In the genomic region with DNA sequence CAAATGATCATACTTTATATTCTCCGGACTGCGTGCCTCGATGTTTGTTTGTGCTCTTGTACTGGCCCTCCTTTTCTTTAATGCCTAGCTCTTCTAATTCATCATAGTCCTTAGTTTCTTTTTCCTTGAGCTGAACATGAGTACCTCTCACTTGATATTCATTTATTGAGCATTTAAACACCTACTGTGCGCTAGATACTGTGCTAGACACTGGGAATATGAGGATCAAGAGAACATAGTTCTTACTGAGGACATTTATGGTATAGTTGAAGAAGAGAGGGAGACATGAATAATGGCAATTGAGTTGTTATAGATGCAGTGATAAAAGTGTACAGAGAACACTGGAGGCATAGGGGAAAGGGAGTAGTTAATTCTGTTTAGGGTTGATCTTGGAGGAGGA, we compare ENCODE assay signal across 20 cellular contexts. TPM values are rescaled to one million over a fixed set of nuclear protein-coding genes. Genes with fewer than 3 reads are reported as not detected.
A peak's percentile ranks its signal among the peaks of the same experiment; 100 is the strongest.
DNase-seq lines count a peak whose midpoint lies in the region; ATAC-seq, FAIRE-seq and TF ChIP-seq lines count a peak whose summit lies in the region.
"Had no signal": no experiment of that assay in that cellular context is flagged by ENCODE, and none has a peak within 500 bp of the region (broad histone marks: within the 10 kb centered on the region; RNA-seq: fewer than 3 reads in every experiment).

No MANE protein-coding gene starts in this region.

- no peak for DNase-seq in HepG2 (ENCODE audit: low spot score)
- DNase-seq in right lobe of liver: no peak
- DNase-seq in K562 (ENCODE audit: extremely low read depth in 1 of 4, low spot score in 3 of 4): no peak
- DNase-seq in neural crest cell (ENCODE audit: low read depth, low spot score): no peak
- no peak for DNase-seq in type B pancreatic cell (ENCODE audit: extremely low spot score, unreplicated experiment)
- no peak for DNase-seq in T1000 (lab: John Stamatoyannopoulos, UW)
- DNase-seq in right cardiac atrium: no peak
- DNase-seq: C1 segment of cervical spinal cord; Calu3; CD4-positive, alpha-beta memory T cell; COR-L47; DMS53; DND-41; GM23248; H9 had no signal

- TF ChIP-seq RAD21 in HepG2 (CRISPR knock-in tag; IDR thresholded peaks at IDR 0.05): no peak
- TF ChIP-seq RAD21 in K562 (CRISPR knock-in tag; conservative IDR thresholded peaks at IDR 0.05 in 1 of 2, IDR thresholded peaks at IDR 0.05 in 1 of 2): no peak

- ATAC-seq in HepG2: no peak
- no peak for ATAC-seq in right lobe of liver
- no peak for ATAC-seq in K562
- ATAC-seq in GM18520 (IDR thresholded peaks at IDR 0.05; ENCODE audit: unreplicated experiment): no peak
- no peak for ATAC-seq in right cardiac atrium
- ATAC-seq: HCT116 had no signal

- H3K27ac Mint-ChIP-seq in neural crest cell (ENCODE audit: unreplicated experiment): peak overlapping the region; percentile 57
- peak overlapping the region; percentile 1 for H3K27ac Mint-ChIP-seq in type B pancreatic cell
- H3K27ac Mint-ChIP-seq: H9 had no signal

- H3K9me3 ChIP-seq in HepG2 (ENCODE audit: low read length) (no peaks in the 10 kb centered on the region), right lobe of liver (no peaks in the 10 kb centered on the region), K562 (replicated peaks; ENCODE audit: control insufficient read depth, insufficient read depth, low read depth, low read length) (no peaks in the 10 kb centered on the region), right cardiac atrium (ENCODE audit: control insufficient read depth, low read length) (no peaks in the 10 kb centered on the region)

- intact Hi-C loops in HepG2 (cut with micrococcal nuclease; ENCODE audit: unreplicated experiment) (no loop called here), right lobe of liver (cut with DNase I) (no loop called here), K562 (cut with micrococcal nuclease) (no loop called here), right cardiac atrium (cut with DNase I) (no loop called here)

- H3K4me1 ChIP-seq in HepG2 (ENCODE audit: insufficient read depth, low read length): peaks cover 23% of the 10 kb centered on the region
- peaks cover 0 to under 1% (median 0%) of the 10 kb centered on the region in 4 donors for H3K4me1 ChIP-seq in right lobe of liver
- H3K4me1 ChIP-seq in K562 (replicated peaks in 1 of 2; ENCODE audit: control insufficient read depth in 2 of 2, insufficient read depth in 2 of 2, low read length in 2 of 2): peaks cover 0 to 6% of the 10 kb centered on the region in 2 experiments; a peak in 3 of 5 replicates
- H3K4me1 ChIP-seq in right cardiac atrium (ENCODE audit: control insufficient read depth, insufficient read depth, low read length): no peaks in the 10 kb centered on the region

- no peaks in the 10 kb centered on the region for H3K27me3 Mint-ChIP-seq in neural crest cell (ENCODE audit: low read depth)
- H3K27me3 Mint-ChIP-seq in type B pancreatic cell: no peaks in the 10 kb centered on the region
- H3K27me3 Mint-ChIP-seq: CD4-positive, alpha-beta memory T cell had no signal

- H3K4me3 ChIP-seq in HepG2 (replicated peaks in 1 of 3; ENCODE audit: insufficient read depth in 1 of 3, low read depth in 2 of 3, low read length in 3 of 3) (no peak overlapping the region), right lobe of liver (no peak overlapping the region), K562 (no peak overlapping the region), right cardiac atrium (ENCODE audit: low read length) (no peak overlapping the region)
- H3K4me3 ChIP-seq: GM23248 had no signal

- H2AFZ ChIP-seq in HepG2 (ENCODE audit: low read length) (no peak overlapping the region), K562 (ENCODE audit: low read depth, low read length) (no peak overlapping the region)
- H2AFZ ChIP-seq: GM23248 had no signal

- H3K9ac ChIP-seq in HepG2 (ENCODE audit: insufficient read depth, low read depth, low read length): no peak overlapping the region
- no peak overlapping the region for H3K9ac ChIP-seq in K562 (ENCODE audit: insufficient read depth in 1 of 2, low read depth in 2 of 2, low read length in 2 of 2)
- H3K9ac ChIP-seq: GM23248 had no signal

- H3K36me3 Mint-ChIP-seq in neural crest cell (ENCODE audit: low read depth) (peaks cover 13% of the 10 kb centered on the region), type B pancreatic cell (peaks cover 24% of the 10 kb centered on the region)

- BruUV-seq in HepG2 (replicated peaks; lab: Mats Ljungman, UMichigan) (no TSS peak), K562 (replicated peaks; lab: Mats Ljungman, UMichigan) (no TSS peak)

- peaks cover 2% of the 10 kb centered on the region for H3K4me1 Mint-ChIP-seq in neural crest cell
- peaks cover 18% of the 10 kb centered on the region for H3K4me1 Mint-ChIP-seq in type B pancreatic cell (ENCODE audit: unreplicated experiment)

- CTCF ChIA-PET in HepG2 (lab: Yijun Ruan, JAX; ENCODE audit: low intra/inter-chr PET ratio, low total read pairs) (no interaction called here), K562 (lab: Yijun Ruan, JAX; ENCODE audit: low intra/inter-chr PET ratio) (no interaction called here)

- H3K4me2 ChIP-seq in HepG2 (ENCODE audit: low read depth, low read length) (no peak overlapping the region), K562 (ENCODE audit: insufficient read depth, low read length) (no peak overlapping the region)

- H3K27me3 ChIP-seq in HepG2 (ENCODE audit: control insufficient read depth in 1 of 2, insufficient read depth in 2 of 2, low read length in 2 of 2) (no peaks in the 10 kb centered on the region; a peak in 1 of 5 replicates), right lobe of liver (no peaks in the 10 kb centered on the region), K562 (ENCODE audit: control insufficient read depth in 2 of 2, insufficient read depth in 2 of 2, low read length in 2 of 2) (no peaks in the 10 kb centered on the region), right cardiac atrium (ENCODE audit: control insufficient read depth, insufficient read depth) (no peaks in the 10 kb centered on the region)

- no peak for FAIRE-seq in HepG2 (lab: Jason Lieb, UNC)
- FAIRE-seq in K562 (lab: Jason Lieb, UNC): no peak
- FAIRE-seq: G401.6, GM12892, GM19239 had no signal

- H3K9me3 Mint-ChIP-seq in neural crest cell (no peaks in the 10 kb centered on the region), type B pancreatic cell (no peaks in the 10 kb centered on the region)
- H3K9me3 Mint-ChIP-seq: CD4-positive, alpha-beta memory T cell; H9 had no signal

- 98% methylated on average over 4 of the region's 4 CpGs for WGBS in HepG2 (ENCODE audit: low lambda C conversion rate)
- 92% methylated on average over 4 of the region's 4 CpGs for WGBS in right lobe of liver (ENCODE audit: insufficient coverage, low coverage, low lambda C conversion rate, missing lambda C conversion rate)
- WGBS in K562 (ENCODE audit: insufficient coverage, low coverage, missing lambda C conversion rate): 97% methylated on average over 4 of the region's 4 CpGs
- 96% methylated on average over 4 of the region's 4 CpGs for WGBS in right cardiac atrium

- peaks cover 34% of the 10 kb centered on the region for H3K79me2 ChIP-seq in HepG2 (ENCODE audit: insufficient read depth, low read length)
- peaks cover 27% of the 10 kb centered on the region for H3K79me2 ChIP-seq in K562 (ENCODE audit: control insufficient read depth, insufficient read depth, low read length)

- POLR2A ChIA-PET in HepG2 (lab: Yijun Ruan, JAX) (no interaction called here), K562 (lab: Yijun Ruan, JAX) (interaction anchor here (0.8 to 1.1 kb wide), 2 partner anchors 17 to 22 kb away, joined by 3 read pairs; partner anchors contain the start of gene SUCO)

- no peaks in the 10 kb centered on the region for H4K20me1 ChIP-seq in HepG2 (ENCODE audit: insufficient read depth, low read length)
- H4K20me1 ChIP-seq in K562 (replicated peaks; ENCODE audit: control insufficient read depth, insufficient read depth, low read length): no peaks in the 10 kb centered on the region

- H3K27ac ChIP-seq in HepG2 (ENCODE audit: extremely low read length, insufficient read depth, low read length): no peak overlapping the region
- no peak overlapping the region for H3K27ac ChIP-seq in right lobe of liver
- H3K27ac ChIP-seq in K562 (ENCODE audit: extremely low read depth, low read depth, low read length): no peak overlapping the region
- H3K27ac ChIP-seq in right cardiac atrium (ENCODE audit: low read length): no peak overlapping the region
- H3K27ac ChIP-seq: GM23248 had no signal

- TF ChIP-seq POLR2A in HepG2 (IDR thresholded peaks at IDR 0.05; ENCODE audit: insufficient read depth in 1 of 2, low read depth in 2 of 2, low read length in 2 of 2) (no peak), right lobe of liver (IDR thresholded peaks at IDR 0.05) (no peak), K562 (conservative IDR thresholded peaks at IDR 0.05) (no peak)

- peaks cover 2 to 19% of the 10 kb centered on the region in 2 experiments for H3K36me3 ChIP-seq in HepG2 (replicated peaks in 1 of 2; ENCODE audit: control insufficient read depth in 1 of 2, insufficient read depth in 2 of 2, low read length in 2 of 2)
- peaks cover 0 to 9% (median 6%) of the 10 kb centered on the region in 4 donors for H3K36me3 ChIP-seq in right lobe of liver
- H3K36me3 ChIP-seq in K562 (ENCODE audit: control insufficient read depth, insufficient read depth, low read length): peaks cover 43% of the 10 kb centered on the region; the same call in 1 of the 3 replicates

- H3K4me3 Mint-ChIP-seq in neural crest cell (no peak overlapping the region), type B pancreatic cell (no peak overlapping the region)
- H3K4me3 Mint-ChIP-seq: CD4-positive, alpha-beta memory T cell; H9 had no signal

- H3K9me1 ChIP-seq in K562 (ENCODE audit: control insufficient read depth, insufficient read depth, low read length): no peaks in the 10 kb centered on the region

- in situ Hi-C loops in HepG2 (cut with HindIII; ENCODE audit: extremely low pct_ligation_motif_present, low pct_unique_long_range_greater_than_20kb) (no loop called here), K562 (cut with MboI) (no loop called here)

- TF ChIP-seq CTCF in HepG2 (CRISPR knock-in tag; IDR thresholded peaks at IDR 0.05) (no peak), right lobe of liver (IDR thresholded peaks at IDR 0.05) (no peak), K562 (IDR thresholded peaks at IDR 0.05 in 2 of 3, conservative IDR thresholded peaks at IDR 0.05 in 1 of 3; ENCODE audit: insufficient read depth in 2 of 3, low read depth in 1 of 3, low read length in 3 of 3) (no peak), neural crest cell (conservative IDR thresholded peaks at IDR 0.05) (no peak), type B pancreatic cell (conservative IDR thresholded peaks at IDR 0.05) (no peak)

- TF ChIP-seq EP300 in HepG2 (IDR thresholded peaks at IDR 0.05; ENCODE audit: low read depth in 2 of 2, low read length in 2 of 2) (no peak), HepG2 (CRISPR knock-in tag; IDR thresholded peaks at IDR 0.05; ENCODE audit: borderline replicate concordance) (no peak), K562 (IDR thresholded peaks at IDR 0.05; ENCODE audit: low read length) (no peak)

RNA-seq across cellular contexts. Expression of gene SUCO, which starts 22.0 kb away (rescaled TPM):
- total RNA-seq in HepG2 (2016; rRNA removed; fragmentation: Illumina TruSeq; extraction: Trizol) (17.0 and 25.5 TPM in 2 replicates), right lobe of liver (10 to 100 TPM in 3 of 6 experiments, 1 to 10 TPM in 3; 6.6 to 17.9 (median 11.2) TPM), K562 (2014; rRNA removed) (9.1 and 9.4 TPM in 2 replicates), K562 (2014; rRNA removed; fragmentation: Illumina TruSeq; extraction: Trizol) (19.2 and 22.3 TPM in 2 replicates), K562 (2015; rRNA removed; fragmentation: Illumina TruSeq; extraction: Trizol) (18.8 and 20.6 TPM in 2 replicates), K562 (2021) (15.9 and 18.5 TPM in 2 replicates), neural crest cell (48.6 and 49.8 TPM in 2 replicates), type B pancreatic cell (ENCODE audit: low replicate concordance) (76.5 and 88.3 TPM in 2 replicates), right cardiac atrium (10 to 100 TPM; 31.4 to 36.1 (median 32.0) TPM)
- total RNA-seq in HepG2 (2016; cell fraction: cytosol; rRNA removed; fragmentation: Illumina TruSeq; extraction: Trizol; ENCODE audit: low read depth): 65.9 and 70.2 TPM in 2 replicates
- 13.9 and 25.8 TPM in 2 replicates for total RNA-seq in HepG2 (2016; cell fraction: insoluble cytoplasmic fraction; rRNA removed; fragmentation: Illumina TruSeq; extraction: Trizol)
- 31.7 and 38.0 TPM in 2 replicates for total RNA-seq in HepG2 (2016; cell fraction: membrane; rRNA removed; fragmentation: Illumina TruSeq; extraction: Trizol)
- total RNA-seq in HepG2 (2016; cell fraction: nucleus; rRNA removed; fragmentation: Illumina TruSeq; extraction: Trizol): 35.3 and 38.4 TPM in 2 replicates
- polyA plus RNA-seq in HepG2 (2011; rRNA removed) (9.7 and 12.6 TPM in 2 replicates), K562 (2011; rRNA removed) (15.7 and 15.9 TPM in 2 replicates), K562 (2014; fragmentation: Illumina TruSeq; extraction: Trizol) (11.5 and 14.3 TPM in 2 replicates), K562 (2014; fragmentation: Nextera tagmentation; extraction: Ambion mirVana) (1 to 10 TPM; 2.5 to 3.6 TPM), K562 (2014; rRNA removed) (8.0 and 10.7 TPM in 2 replicates), right cardiac atrium (10.3 TPM)
- 3.5 and 6.2 TPM in 2 replicates for polyA plus RNA-seq in HepG2 (2011; cell fraction: cytosol; rRNA removed)
- 8.8 and 9.3 TPM in 2 replicates for polyA plus RNA-seq in HepG2 (2011; cell fraction: nucleus; rRNA removed)
- polyA plus RNA-seq in HepG2 (2012): 13.9 and 15.7 TPM in 2 replicates
- 0.59 and 1.2 TPM in 2 replicates for polyA plus RNA-seq in HepG2 (2016; cell fraction: cytosol; fragmentation: Illumina TruSeq; extraction: Trizol; ENCODE audit: low read depth)
- 7.9 and 9.1 TPM in 2 replicates for polyA plus RNA-seq in HepG2 (2016; cell fraction: insoluble cytoplasmic fraction; fragmentation: Illumina TruSeq; extraction: Trizol; ENCODE audit: low read depth)
- 2.2 and 2.3 TPM in 2 replicates for polyA plus RNA-seq in HepG2 (2016; cell fraction: membrane; fragmentation: Illumina TruSeq; extraction: Trizol; ENCODE audit: low read depth)
- 30.4 and 33.6 TPM in 2 replicates for polyA plus RNA-seq in HepG2 (2016; cell fraction: nucleus; fragmentation: Illumina TruSeq; extraction: Trizol; ENCODE audit: insufficient read depth, low read depth)
- 7.9 and 9.5 TPM in 2 replicates for polyA minus RNA-seq in HepG2 (2011; rRNA and poly(A)+ RNA removed; ENCODE audit: low replicate concordance)
- polyA minus RNA-seq in HepG2 (2011; cell fraction: cytosol; rRNA and poly(A)+ RNA removed): 16.8 and 28.4 TPM in 2 replicates
- 75.8 and 83.0 TPM in 2 replicates for polyA minus RNA-seq in HepG2 (2011; cell fraction: nucleus; rRNA and poly(A)+ RNA removed)
- 40.3 and 147 TPM in 2 replicates for total RNA-seq in K562 (2011; cell fraction: chromatin; rRNA removed; ENCODE audit: low replicate concordance)
- total RNA-seq in K562 (2011; cell fraction: nucleolus; rRNA removed): 13.8 and 22.6 TPM in 2 replicates
- total RNA-seq in K562 (2011; cell fraction: nucleoplasm; rRNA removed): 55.4 and 77.5 TPM in 2 replicates
- 1.8 and 4.8 TPM in 2 replicates for polyA plus RNA-seq in K562 (2011; cell fraction: cytosol; rRNA removed)
- 13.8 and 22.3 TPM in 2 replicates for polyA plus RNA-seq in K562 (2011; cell fraction: nucleus; rRNA removed)
- polyA plus RNA-seq in K562 (2012): 9.6 and 12.5 TPM in 2 replicates
- polyA minus RNA-seq in K562 (2011; rRNA and poly(A)+ RNA removed): 39.5 and 71.3 TPM in 2 replicates
- polyA minus RNA-seq in K562 (2011; cell fraction: cytosol; rRNA and poly(A)+ RNA removed): 17.1 and 19.9 TPM in 2 replicates
- polyA minus RNA-seq in K562 (2011; cell fraction: nucleus; rRNA and poly(A)+ RNA removed): 35.9 and 73.6 TPM in 2 replicates

Comparison
In these comparisons a context has a peak if more than half of its experiments do, and no peak if none do; other contexts are left out.
1. Of the 241 proteins assayed by ChIP-seq in both HepG2 and K562: peak only in HepG2: none; only in K562: none; in both: ZKSCAN1; in neither: 240.